ENCODE assay signal across 21 cellular contexts in the genomic region with DNA sequence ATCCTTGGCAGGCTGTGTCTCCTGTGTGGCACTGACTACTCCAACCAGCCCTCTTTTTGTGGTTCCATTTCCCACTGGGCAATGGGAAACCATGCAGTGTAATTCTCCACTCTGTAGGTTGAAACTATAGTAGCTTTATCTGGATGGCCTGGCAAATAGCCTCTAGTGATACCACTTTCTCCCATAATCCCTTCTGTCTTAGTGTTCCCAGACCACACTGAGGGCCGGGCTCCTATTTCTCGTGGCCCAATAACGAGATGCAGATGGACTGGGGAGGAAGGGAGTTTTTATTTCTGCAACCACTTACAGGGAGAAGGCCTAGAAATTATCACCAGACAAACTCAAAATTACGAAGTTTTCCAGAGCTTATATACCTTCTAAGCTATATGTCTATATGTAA. TPM values are rescaled to one million over a fixed set of nuclear protein-coding genes. Genes with fewer than 3 reads are reported as not detected.
DNase-seq lines count a peak whose midpoint lies in the region; ATAC-seq, FAIRE-seq and TF ChIP-seq lines count a peak whose summit lies in the region.
"Had no signal": no experiment of that assay in that cellular context is flagged by ENCODE, and none has a peak within 500 bp of the region (broad histone marks: within the 10 kb centered on the region; RNA-seq: fewer than 3 reads in every experiment).

No MANE protein-coding gene starts in this region.

- FAIRE-seq in H1 (lab: Jason Lieb, UNC) (no peak), GM12892 (lab: Jason Lieb, UNC) (no peak), RCC 7860 (lab: Jason Lieb, UNC) (no peak)
- FAIRE-seq: A204.1, D721Med, GM19239, H54 had no signal

- no peak overlapping the region for H2BK15ac ChIP-seq in H1 (ENCODE audit: low read length)

- no TSS peak for BruUV-seq in OCI-LY7 (replicated peaks; lab: Mats Ljungman, UMichigan)

- H3K18ac ChIP-seq in H1 (ENCODE audit: extremely low read depth, low read length), result no peak overlapping the region

- peaks cover 5% of the 10 kb centered on the region; the same call in 1 of the 3 replicates for H3K36me3 Mint-ChIP-seq in GM23338 (ENCODE audit: low read depth)
- H3K36me3 Mint-ChIP-seq in nephron progenitor cell (ENCODE audit: low read depth), result peaks cover 13% of the 10 kb centered on the region

- TF ChIP-seq CTCF in GM23338 (conservative IDR thresholded peaks at IDR 0.05; ENCODE audit: low read depth in 2 of 2), result no peak
- no peak for TF ChIP-seq CTCF in H1 (IDR thresholded peaks at IDR 0.05; ENCODE audit: control extremely low read depth in 1 of 3, insufficient read depth in 1 of 3, low read depth in 1 of 3, low read length in 3 of 3)
- no peak for TF ChIP-seq CTCF in nephron progenitor cell (IDR thresholded peaks at IDR 0.05)
- TF ChIP-seq CTCF in sigmoid colon (IDR thresholded peaks at IDR 0.05), result no peak
- TF ChIP-seq CTCF in OCI-LY7 (conservative IDR thresholded peaks at IDR 0.05; ENCODE audit: low read length), result no peak

- H3K23ac ChIP-seq in H1 (ENCODE audit: insufficient read length), result no peak overlapping the region

- H3K9me3 Mint-ChIP-seq in GM23338, result no peaks in the 10 kb centered on the region
- H3K9me3 Mint-ChIP-seq in nephron progenitor cell, result peaks cover 7% of the 10 kb centered on the region
- H3K9me3 Mint-ChIP-seq: CD4-positive, alpha-beta T cell; HFFc6 had no signal

- H4K8ac ChIP-seq in H1 (ENCODE audit: extremely low read depth, insufficient read depth, low read length), result no peak overlapping the region

- WGBS in H1 (ENCODE audit: extremely low coverage in 1 of 2, insufficient coverage in 1 of 2, insufficient read length in 1 of 2, insufficient replicate concordance in 2 of 2, low coverage in 1 of 2, low lambda C conversion rate in 2 of 2, missing lambda C conversion rate in 1 of 2), 2 experiments, result 92% methylated on average over 4 of the region's 4 CpGs; no CpG with 5 or more reads in 1 of the 2 experiments
- WGBS in sigmoid colon, 2 donors, result 90 to 96% methylated on average over 4 of the region's 4 CpGs

- intact Hi-C loops in sigmoid colon (cut with DNase I), result no loop called here
- intact Hi-C loops in OCI-LY7 (cut with micrococcal nuclease; ENCODE audit: unreplicated experiment), result no loop called here

- H3K4me3 ChIP-seq in GM23338 (no peak overlapping the region), H1 (ENCODE audit: extremely low read depth in 1 of 4, insufficient read depth in 2 of 4, low read depth in 3 of 4, low read length in 4 of 4) (no peak overlapping the region), sigmoid colon (no peak overlapping the region), OCI-LY7 (ENCODE audit: low read depth, low read length, poor library complexity, severe bottlenecking) (no peak overlapping the region)

- ATAC-seq in GM23338, result no peak

- H3K27ac Mint-ChIP-seq in GM23338, result no peak overlapping the region
- H3K27ac Mint-ChIP-seq in nephron progenitor cell, result peak overlapping the region; percentile 98
- H3K27ac Mint-ChIP-seq: CD4-positive, alpha-beta T cell; HFFc6 had no signal

- H3K79me1 ChIP-seq in H1 (ENCODE audit: low read depth, low read length), result no peaks in the 10 kb centered on the region

- H2BK12ac ChIP-seq in H1 (ENCODE audit: low read depth, low read length), result 0 out of 2 replicates have a peak overlapping the region, but pooled peaks have one; percentile 52

- no peak overlapping the region for H3K56ac ChIP-seq in H1 (replicated peaks; ENCODE audit: insufficient read length, low read depth, low read length)

- H3K9me3 ChIP-seq in H1 (ENCODE audit: insufficient read depth in 2 of 2, low read depth in 1 of 2, low read length in 1 of 2) (no peaks in the 10 kb centered on the region), sigmoid colon (no peaks in the 10 kb centered on the region), OCI-LY7 (ENCODE audit: low read length) (no peaks in the 10 kb centered on the region)
- H3K9me3 ChIP-seq: Caco-2 had no signal

- peaks cover 70% of the 10 kb centered on the region for H3K4me1 Mint-ChIP-seq in GM23338
- peaks cover 88% of the 10 kb centered on the region for H3K4me1 Mint-ChIP-seq in nephron progenitor cell

- H3F3A ChIP-seq in GM23338 (replicated peaks; ENCODE audit: low read depth), result peaks cover 5% of the 10 kb centered on the region; the same call in 1 of the 2 replicates

- no peak overlapping the region for H2BK5ac ChIP-seq in H1 (ENCODE audit: low read depth, low read length)

- H3K4me1 ChIP-seq in GM23338 (ENCODE audit: insufficient read depth), result peaks cover 48% of the 10 kb centered on the region
- peaks cover 5 to 30% (median 22%) of the 10 kb centered on the region in 4 experiments for H3K4me1 ChIP-seq in H1 (replicated peaks in 1 of 4; ENCODE audit: control insufficient read depth in 3 of 4, insufficient read depth in 4 of 4, low read length in 3 of 4)
- H3K4me1 ChIP-seq in sigmoid colon, result no peaks in the 10 kb centered on the region
- no peaks in the 10 kb centered on the region for H3K4me1 ChIP-seq in OCI-LY7 (ENCODE audit: insufficient read depth, low read length, poor library complexity, severe bottlenecking)

- TF ChIP-seq RAD21 in H1 (IDR thresholded peaks at IDR 0.05 in 1 of 2, conservative IDR thresholded peaks at IDR 0.05 in 1 of 2; ENCODE audit: low read depth in 2 of 2, low read length in 2 of 2), result no peak

- H3K4ac ChIP-seq in H1 (replicated peaks; ENCODE audit: insufficient read length, low read depth, low read length), result no peak overlapping the region

- no peak overlapping the region for H2AFZ ChIP-seq in GM23338
- no peak overlapping the region for H2AFZ ChIP-seq in H1 (ENCODE audit: low read length)
- no peak overlapping the region for H2AFZ ChIP-seq in OCI-LY7 (ENCODE audit: low read length)

- TF ChIP-seq POLR2A in H1 (IDR thresholded peaks at IDR 0.05; ENCODE audit: control extremely low read depth in 1 of 2, low read depth in 2 of 2, low read length in 2 of 2), result no peak
- no peak for TF ChIP-seq POLR2A in GM12892 (IDR thresholded peaks at IDR 0.05; ENCODE audit: low read depth, low read length)
- no peak for TF ChIP-seq POLR2A in sigmoid colon (IDR thresholded peaks at IDR 0.05)

- H4K5ac ChIP-seq in H1 (ENCODE audit: insufficient read length, low read depth, low read length), result no peak overlapping the region

- peak overlapping the region; percentile 37; the same call in 1 of the 2 replicates for H2BK20ac ChIP-seq in H1 (ENCODE audit: low read length)

- no peaks in the 10 kb centered on the region for H3K36me3 ChIP-seq in GM23338 (ENCODE audit: insufficient read depth)
- H3K36me3 ChIP-seq in H1 (ENCODE audit: control insufficient read depth in 2 of 4, insufficient read depth in 4 of 4, low read length in 3 of 4), result no peaks in the 10 kb centered on the region; a peak in 1 of 8 replicates
- H3K36me3 ChIP-seq in sigmoid colon, result no peaks in the 10 kb centered on the region
- H3K36me3 ChIP-seq in OCI-LY7 (ENCODE audit: insufficient read depth, low read length), result no peaks in the 10 kb centered on the region

- H3K27ac ChIP-seq in GM23338 (ENCODE audit: low read depth) (no peak overlapping the region), H1 (ENCODE audit: low read depth, low read length) (no peak overlapping the region), sigmoid colon (no peak overlapping the region), OCI-LY7 (ENCODE audit: low read depth, low read length, poor library complexity, severe bottlenecking) (no peak overlapping the region)
- H3K27ac ChIP-seq: C4-2B had no signal

- H3K4me2 ChIP-seq in GM23338 (peak overlapping the region; percentile 70), H1 (ENCODE audit: insufficient read depth in 1 of 2, low read depth in 2 of 2, low read length in 2 of 2) (0 out of 4 replicates have a peak overlapping the region, but pooled peaks of 1 of the 2 experiments have one; percentile 79), OCI-LY7 (ENCODE audit: low read length) (no peak overlapping the region)

- H4K91ac ChIP-seq in H1 (replicated peaks; ENCODE audit: insufficient read length, low read length), result no peak overlapping the region

- H3K27me3 ChIP-seq in GM23338 (ENCODE audit: insufficient read depth), result no peaks in the 10 kb centered on the region
- H3K27me3 ChIP-seq in H1 (replicated peaks in 1 of 4; ENCODE audit: control insufficient read depth in 3 of 4, extremely low read depth in 1 of 4, insufficient read depth in 3 of 4, low read length in 3 of 4), result peaks cover 2 to 28% (median 18%) of the 10 kb centered on the region in 4 experiments; a peak in 5 of 7 replicates
- peaks cover 0 to 38% (median 0%) of the 10 kb centered on the region in 3 donors for H3K27me3 ChIP-seq in sigmoid colon

- no peak overlapping the region for H3K14ac ChIP-seq in H1 (ENCODE audit: insufficient read length)

- H3K9me2 ChIP-seq in GM23338 (ENCODE audit: insufficient read depth) (no peaks in the 10 kb centered on the region), OCI-LY7 (ENCODE audit: insufficient read depth, low read length) (no peaks in the 10 kb centered on the region)

- POLR2A ChIA-PET in H1 (lab: Charles Lee; ENCODE audit: partially characterized antibody), result interaction anchor here (1.2 kb wide), 1 partner anchor 12 kb away, joined by 3 read pairs; no protein-coding TSS in a partner anchor
- POLR2A ChIA-PET in OCI-LY7 (lab: Charles Lee), result interaction anchor here (1.4 kb wide), 1 partner anchor 19 kb away, joined by 3 read pairs; no protein-coding TSS in a partner anchor

- no peak overlapping the region for H3K4me3 Mint-ChIP-seq in GM23338
- H3K4me3 Mint-ChIP-seq in nephron progenitor cell, result no peak overlapping the region
- H3K4me3 Mint-ChIP-seq: CD4-positive, alpha-beta T cell; HFFc6 had no signal

- H4K20me1 ChIP-seq in GM23338 (replicated peaks; ENCODE audit: insufficient read depth), result no peaks in the 10 kb centered on the region
- no peaks in the 10 kb centered on the region for H4K20me1 ChIP-seq in H1 (replicated peaks in 1 of 2; ENCODE audit: control insufficient read depth in 1 of 2, insufficient read depth in 2 of 2, low read length in 2 of 2)
- no peaks in the 10 kb centered on the region for H4K20me1 ChIP-seq in OCI-LY7 (ENCODE audit: insufficient read depth, low read length)

- H3K23me2 ChIP-seq in H1 (ENCODE audit: low read depth, low read length), result no peaks in the 10 kb centered on the region

- no peak overlapping the region for H2BK120ac ChIP-seq in H1 (replicated peaks; ENCODE audit: low read depth, low read length)

- DNase-seq in GM23338 (ENCODE audit: low spot score) (no peak), H1 (ENCODE audit: low read depth in 1 of 2, low spot score in 2 of 2) (no peak), fibroblast of peridontal ligament (ENCODE audit: extremely low read depth) (peak; percentile 55), nephron progenitor cell (no peak), GM12892 (ENCODE audit: insufficient read length) (no peak), sigmoid colon (no peak), OCI-LY7 (ENCODE audit: low spot score) (no peak), RCC 7860 (ENCODE audit: low spot score) (no peak)
- DNase-seq: ACHN; AML-193; Caco-2; CD4-positive, alpha-beta T cell; GF-D8; HCEC 1CT; HFFc6; KG1 had no signal

- H3K79me2 ChIP-seq in GM23338 (replicated peaks; ENCODE audit: insufficient read depth), result no peaks in the 10 kb centered on the region
- no peaks in the 10 kb centered on the region for H3K79me2 ChIP-seq in H1 (ENCODE audit: control insufficient read depth in 1 of 2, insufficient read depth in 2 of 2, low read length in 2 of 2)
- no peaks in the 10 kb centered on the region for H3K79me2 ChIP-seq in OCI-LY7 (ENCODE audit: insufficient read depth, low read depth, low read length)

- H3K27me3 Mint-ChIP-seq in GM23338 (ENCODE audit: insufficient read depth, low read depth, poor library complexity) (peaks cover 20% of the 10 kb centered on the region), nephron progenitor cell (ENCODE audit: low read depth, poor library complexity) (no peaks in the 10 kb centered on the region)

- TF ChIP-seq EP300 in H1 (IDR thresholded peaks at IDR 0.05; ENCODE audit: borderline replicate concordance in 1 of 2, low read depth in 2 of 2, low read length in 2 of 2) (no peak), sigmoid colon (IDR thresholded peaks at IDR 0.05) (no peak)

- no peak overlapping the region for H3K9ac ChIP-seq in H1 (replicated peaks in 1 of 4; ENCODE audit: extremely low read depth in 1 of 4, low read depth in 3 of 4, low read length in 3 of 4)

- no peak overlapping the region; the same call in 1 of the 2 replicates for H2AK5ac ChIP-seq in H1 (ENCODE audit: low read depth, low read length)

- CTCF ChIA-PET in H1 (lab: Charles Lee; ENCODE audit: partially characterized antibody) (interaction anchor here (1.0 to 4.2 kb wide), 4 partner anchors 9 to 181 kb away, joined by 3 to 20 read pairs (median 3); no protein-coding TSS in a partner anchor), OCI-LY7 (lab: Charles Lee; ENCODE audit: unreplicated experiment) (no interaction called here)

RNA-seq across cellular contexts. Expression of gene SKA1, which starts 24.7 kb away (rescaled TPM):
- total RNA-seq in GM23338 (2014; rRNA removed; shearing (Covaris generic)), result 25.1 and 25.7 TPM in 2 replicates
- 14.2 and 14.7 TPM in 2 replicates for polyA plus RNA-seq in GM23338 (2016; fragmentation: Nextera tagmentation; extraction: Ambion mirVana)
- 18.9 and 22.9 TPM in 2 replicates for total RNA-seq in H1 (2021; fragmentation: NEBNext Ultra II Directional; extraction: Animal tissue kit (Norgen Biotek cat#: 25700))
- 8.6 and 9.2 TPM in 2 replicates for polyA plus RNA-seq in H1 (2011; rRNA removed)
- 11.4 TPM for polyA plus RNA-seq in H1 (2011; cell fraction: cytosol; rRNA removed)
- polyA plus RNA-seq in H1 (2011; cell fraction: nucleus; rRNA removed), result 4.9 TPM
- polyA plus RNA-seq in H1 (2012, experiment 1 of 2), result 9.4 to 14.7 TPM (median 10.5 TPM) in 4 replicates
- 8.2 TPM for polyA plus RNA-seq in H1 (2012, experiment 2 of 2)
- polyA plus RNA-seq in H1 (2013, experiment 1 of 2), result 16.5 TPM
- polyA plus RNA-seq in H1 (2013, experiment 2 of 2), result 19.3 TPM
- 8.5 and 8.7 TPM in 2 replicates for polyA minus RNA-seq in H1 (2011; rRNA and poly(A)+ RNA removed)
- polyA minus RNA-seq in H1 (2011; cell fraction: cytosol; rRNA and poly(A)+ RNA removed), result 13.0 TPM
- 7.0 TPM for polyA minus RNA-seq in H1 (2011; cell fraction: nucleus; rRNA and poly(A)+ RNA removed)
- polyA plus RNA-seq in GM12892 (2012; ENCODE audit: missing spikeins), result 17.2 TPM
- under 1 TPM in 1 of 4 donors, not detected in 3; 0.68 TPM for total RNA-seq in sigmoid colon
- 1 to 10 TPM in 2 of 3 donors, not detected in 1; 1.4 to 5.4 TPM for polyA plus RNA-seq in sigmoid colon
- total RNA-seq in OCI-LY7 (2014; rRNA removed; shearing (Covaris generic)), result 22.2 and 28.8 TPM in 2 replicates
- total RNA-seq in OCI-LY7 (2022), result 29.2 and 31.1 TPM in 2 replicates

Comparison
In these comparisons a context has a peak if more than half of its experiments do, and no peak if none do; other contexts are left out.
1. RNA of gene SKA1, which starts 24.7 kb away (total RNA-seq): 22.2 to 31.1 TPM in OCI-LY7, 25.1 to 25.7 TPM in GM23338 and 18.9 to 22.9 TPM in H1; 0.68 TPM in sigmoid colon; every median in the first group is over 10 times any median in the second.